15 cellular contexts compared by ENCODE assay signal in the genomic region with DNA sequence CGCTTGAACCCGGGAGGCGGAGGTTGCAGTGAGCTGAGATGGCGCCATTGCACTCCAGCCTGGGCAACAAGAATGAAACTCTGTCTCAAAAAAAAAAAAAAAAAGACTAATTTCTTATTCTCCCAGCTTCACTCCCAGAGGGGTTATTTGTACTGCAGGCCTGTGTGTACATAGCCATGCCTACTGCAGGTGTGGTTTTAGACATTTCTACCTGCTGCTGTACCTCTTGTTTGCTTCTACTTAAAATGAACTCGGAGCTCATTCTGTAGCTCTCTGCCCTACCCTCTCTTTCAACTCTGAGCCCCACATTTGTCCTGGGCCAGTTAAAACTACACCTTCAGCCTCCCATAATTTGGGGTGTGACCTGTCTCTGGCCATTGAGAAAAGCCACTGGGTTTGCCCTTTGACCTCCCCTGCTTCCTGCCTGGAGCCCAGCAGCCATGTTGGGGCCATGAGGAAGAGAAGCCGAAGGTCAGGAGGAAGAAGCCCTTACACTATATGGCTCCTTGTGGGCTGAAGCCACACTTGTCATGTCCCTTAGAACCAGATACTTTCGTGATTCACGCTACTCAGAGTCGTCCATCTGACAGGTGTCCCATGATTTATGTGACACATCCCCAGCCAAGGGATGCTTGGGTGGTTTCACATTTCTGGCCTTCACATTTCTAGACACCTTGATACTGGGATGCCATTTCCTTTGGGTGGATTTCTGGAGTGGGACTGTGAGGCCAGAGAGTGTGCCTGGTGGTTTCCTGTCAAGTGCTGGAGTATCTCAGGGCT. TPM values are rescaled to one million over a fixed set of nuclear protein-coding genes. Genes with fewer than 3 reads are reported as not detected.
DNase-seq lines count a peak whose midpoint lies in the region; ATAC-seq and TF ChIP-seq lines count a peak whose summit lies in the region.
"Had no signal": no experiment of that assay in that cellular context is flagged by ENCODE, and none has a peak within 500 bp of the region (broad histone marks: within the 10 kb centered on the region; RNA-seq: fewer than 3 reads in every experiment).

No MANE protein-coding gene starts in this region.

- H3K27ac ChIP-seq in breast epithelium (peak overlapping the region; percentile 14 to 33), vagina (no peak overlapping the region)
- H3K27ac ChIP-seq: pancreas had no signal

- no peak for TF ChIP-seq CTCF in breast epithelium (IDR thresholded peaks at IDR 0.05)
- no peak for TF ChIP-seq CTCF in MCF 10A (IDR thresholded peaks at IDR 0.05; ENCODE audit: unreplicated experiment)
- TF ChIP-seq CTCF in mucosa of descending colon (IDR thresholded peaks at IDR 0.05), result no peak
- no peak for TF ChIP-seq CTCF in vagina (IDR thresholded peaks at IDR 0.05)

- intact Hi-C loops in breast epithelium (cut with DNase I; ENCODE audit: low total_unique reads) (no loop called here), MCF 10A (cut with micrococcal nuclease) (no loop called here), mucosa of descending colon (cut with DNase I, micrococcal nuclease) (no loop called here), vagina (cut with DNase I) (no loop called here)

- H3K4me1 ChIP-seq in breast epithelium, result no peaks in the 10 kb centered on the region
- no peaks in the 10 kb centered on the region for H3K4me1 ChIP-seq in mucosa of descending colon (ENCODE audit: low read depth)
- no peaks in the 10 kb centered on the region for H3K4me1 ChIP-seq in vagina
- H3K4me1 ChIP-seq: BE2C, pancreas had no signal

- no peak overlapping the region for H3K4me3 Mint-ChIP-seq in MCF 10A (ENCODE audit: unreplicated experiment)
- H3K4me3 Mint-ChIP-seq in activated naive CD8-positive, alpha-beta T cell treated with anti-CD3 and anti-CD28 coated beads, Interleukin-2, amount 50 U/mL, for 24 hours, result no peak overlapping the region
- H3K4me3 Mint-ChIP-seq: H9 had no signal

- H3K27me3 ChIP-seq in breast epithelium (no peaks in the 10 kb centered on the region), vagina (no peaks in the 10 kb centered on the region)
- H3K27me3 ChIP-seq: BE2C, pancreas had no signal

- no peak overlapping the region for H3K27ac Mint-ChIP-seq in MCF 10A (ENCODE audit: low read depth, unreplicated experiment)
- H3K27ac Mint-ChIP-seq in activated naive CD8-positive, alpha-beta T cell treated with anti-CD3 and anti-CD28 coated beads, Interleukin-2, amount 50 U/mL, for 24 hours, result peak overlapping the region; percentile 20

- peaks cover 13% of the 10 kb centered on the region for H3K9me3 Mint-ChIP-seq in MCF 10A (ENCODE audit: unreplicated experiment)
- peaks cover 12% of the 10 kb centered on the region for H3K9me3 Mint-ChIP-seq in activated naive CD8-positive, alpha-beta T cell treated with anti-CD3 and anti-CD28 coated beads, Interleukin-2, amount 50 U/mL, for 24 hours

- no peak overlapping the region for H3K4me3 ChIP-seq in breast epithelium
- H3K4me3 ChIP-seq in mucosa of descending colon, result no peak overlapping the region
- no peak overlapping the region for H3K4me3 ChIP-seq in vagina
- H3K4me3 ChIP-seq: pancreas had no signal

- CTCF ChIA-PET in MCF 10A (lab: Yijun Ruan, JAX), result interaction anchor here (1.0 kb wide), 1 partner anchor 19 kb away, joined by 3 read pairs; no protein-coding TSS in a partner anchor

- TF ChIP-seq POLR2A in breast epithelium (IDR thresholded peaks at IDR 0.05) (no peak), vagina (IDR thresholded peaks at IDR 0.05) (no peak)

- H3K9me3 ChIP-seq in breast epithelium, result peaks cover 3 to 7% of the 10 kb centered on the region in 2 donors
- no peaks in the 10 kb centered on the region for H3K9me3 ChIP-seq in mucosa of descending colon
- peaks cover 7% of the 10 kb centered on the region for H3K9me3 ChIP-seq in vagina
- H3K9me3 ChIP-seq: BE2C, pancreas had no signal

- peaks cover under 1% of the 10 kb centered on the region for H3K4me1 Mint-ChIP-seq in MCF 10A (ENCODE audit: insufficient read depth, unreplicated experiment)
- peaks cover 52% of the 10 kb centered on the region for H3K4me1 Mint-ChIP-seq in activated naive CD8-positive, alpha-beta T cell treated with anti-CD3 and anti-CD28 coated beads, Interleukin-2, amount 50 U/mL, for 24 hours

- H3K36me3 Mint-ChIP-seq in MCF 10A (ENCODE audit: insufficient read depth, unreplicated experiment), result peaks cover 5% of the 10 kb centered on the region
- peaks cover 52% of the 10 kb centered on the region for H3K36me3 Mint-ChIP-seq in activated naive CD8-positive, alpha-beta T cell treated with anti-CD3 and anti-CD28 coated beads, Interleukin-2, amount 50 U/mL, for 24 hours (ENCODE audit: low read depth)

- BruUV-seq in MCF 10A (replicated peaks; lab: Mats Ljungman, UMichigan), result no TSS peak

- POLR2A ChIA-PET in MCF 10A (lab: Yijun Ruan, JAX), result no interaction called here

- ATAC-seq in activated naive CD8-positive, alpha-beta T cell treated with anti-CD3 and anti-CD28 coated beads, Interleukin-2, amount 50 U/mL, for 24 hours, result no peak
- peak; percentile 75 for ATAC-seq in mucosa of descending colon
- no peak for ATAC-seq in GM19463 (IDR thresholded peaks at IDR 0.05; ENCODE audit: unreplicated experiment)
- ATAC-seq: pancreas had no signal

- H3K36me3 ChIP-seq in breast epithelium (no peaks in the 10 kb centered on the region), mucosa of descending colon (ENCODE audit: low read depth) (no peaks in the 10 kb centered on the region), vagina (no peaks in the 10 kb centered on the region)
- H3K36me3 ChIP-seq: BE2C, pancreas had no signal

- DNase-seq in breast epithelium (ENCODE audit: low spot score in 2 of 2), result peak in 1 of 2 donors; percentile 19
- DNase-seq in MCF 10A (ENCODE audit: unreplicated experiment), result no peak
- no peak for DNase-seq in activated naive CD8-positive, alpha-beta T cell treated with anti-CD3 and anti-CD28 coated beads, Interleukin-2, amount 50 U/mL, for 24 hours
- DNase-seq in mucosa of descending colon, result peak in 2 of 3 donors; percentile 46
- peak; percentile 61 to 62 for DNase-seq in vagina (ENCODE audit: extremely low spot score in 2 of 2)
- DNase-seq in NCI-H2196 (lab: John Stamatoyannopoulos, UW; ENCODE audit: unreplicated experiment), result no peak
- DNase-seq in anterior cingulate cortex (lab: John Stamatoyannopoulos, UW), result no peak
- DNase-seq: BE2C, foreskin fibroblast, H9, mesendoderm, NCI-H1694, NCI-H510A treated with DMSO at 0.1 percent for 48 hours had no signal

- H3K27me3 Mint-ChIP-seq in MCF 10A (ENCODE audit: insufficient read depth, unreplicated experiment), result no peaks in the 10 kb centered on the region
- H3K27me3 Mint-ChIP-seq in activated naive CD8-positive, alpha-beta T cell treated with anti-CD3 and anti-CD28 coated beads, Interleukin-2, amount 50 U/mL, for 24 hours, result no peaks in the 10 kb centered on the region

RNA-seq across cellular contexts. Expression of a gene that starts 9.4 kb away (rescaled TPM):
- 10 to 100 TPM; 59.0 to 79.3 (median 62.1) TPM for total RNA-seq in breast epithelium
- 34.4 and 36.6 TPM in 2 replicates for total RNA-seq in MCF 10A (2022)
- 10 to 100 TPM; 39.1 to 47.8 (median 44.2) TPM for total RNA-seq in mucosa of descending colon
- total RNA-seq in vagina, result 63.3 TPM

RNA-seq across cellular contexts. Expression of a gene that starts 28.1 kb away (rescaled TPM):
- total RNA-seq in breast epithelium (10 to 100 TPM in 2 of 3 donors, 1 to 10 TPM in 1; 1.3 to 52.4 (median 45.9) TPM), MCF 10A (2022) (not detected in 2 replicates), mucosa of descending colon (1 to 10 TPM; 1.2 to 2.5 (median 1.8) TPM), vagina (25.0 TPM)

RNA-seq across cellular contexts. Expression of a gene that starts 47.4 kb away (rescaled TPM):
- total RNA-seq in breast epithelium, result 100 to 1,000 TPM in 2 of 3 donors, 10 to 100 TPM in 1; 89.8 to 109 (median 109) TPM
- total RNA-seq in MCF 10A (2022), result 51.0 and 64.7 TPM in 2 replicates
- total RNA-seq in mucosa of descending colon, result 10 to 100 TPM; 19.5 to 68.9 (median 23.2) TPM
- total RNA-seq in vagina, result 78.6 TPM

Comparison
In these comparisons a context has a peak if more than half of its experiments do, and no peak if none do; other contexts are left out.
1. DNase-seq: peak in mucosa of descending colon (2 of 3) and vagina (2 of 2); none in MCF 10A (single experiment), activated naive CD8-positive, alpha-beta T cell treated with anti-CD3 and anti-CD28 coated beads, Interleukin-2, amount 50 U/mL, for 24 hours (single experiment), NCI-H2196 (single experiment) and anterior cingulate cortex (0 of 58).